33 cellular contexts compared by ENCODE assay signal in the genomic region with DNA sequence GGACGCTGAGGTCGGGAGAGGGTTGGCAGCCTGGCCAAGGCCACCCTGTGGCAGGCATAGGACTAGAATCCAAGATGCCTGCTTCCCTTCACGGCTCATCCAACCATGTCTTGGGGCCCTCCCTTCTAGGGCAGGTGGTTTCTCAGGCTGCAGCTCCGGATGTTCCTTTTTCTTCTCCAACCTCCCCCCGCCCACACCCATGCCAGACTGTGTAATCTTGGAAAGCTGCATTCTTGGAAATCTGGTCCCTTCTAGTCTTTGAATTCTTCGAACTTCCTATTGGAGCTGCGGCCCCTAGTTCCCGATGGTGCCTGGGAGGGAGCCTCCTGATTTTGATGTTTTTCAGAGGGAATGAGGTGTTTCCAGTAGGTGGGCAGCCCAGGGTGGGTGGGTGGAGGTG.
"Had no signal": no experiment of that assay in that cellular context is flagged by ENCODE, and none has a peak within 500 bp of the region (broad histone marks: within the 10 kb centered on the region; RNA-seq: fewer than 3 reads in every experiment).

No MANE protein-coding gene starts in this region.

- H3K4me3 ChIP-seq: ascending aorta, cardiac muscle cell had no signal

- H3K9me3 Mint-ChIP-seq: activated B cell treated with CpG ODN at 0.5 μM for 24 hours; activated CD4-positive, alpha-beta memory T cell treated with anti-CD3 and anti-CD28 coated beads for 36 hours; activated CD4-positive, alpha-beta T cell treated with anti-CD3 and anti-CD28 coated beads, Interleukin-2, amount 10 ng/mL, durations not matched to agents 24 days and 14 days; activated CD8-positive, alpha-beta T cell treated with anti-CD3 and anti-CD28 coated beads for 36 hours; activated naive CD4-positive, alpha-beta T cell treated with anti-CD3 and anti-CD28 coated beads for 36 hours; activated naive CD4-positive, alpha-beta T cell treated with anti-CD3 and anti-CD28 coated beads, Interleukin-2, amount 50 U/mL, for 24 hours; activated naive CD8-positive, alpha-beta T cell treated with anti-CD3 and anti-CD28 coated beads, Interleukin-2, amount 10 ng/mL, durations not matched to agents 7 days and 5 days; activated naive CD8-positive, alpha-beta T cell treated with anti-CD3 and anti-CD28 coated beads, Interleukin-2, amount 50 U/mL, for 24 hours; activated T-cell treated with anti-CD3 and anti-CD28 coated beads, Interleukin-2, amount 50 U/mL, for 4 hours; activated T-cell treated with anti-CD3 and anti-CD28 coated beads, Interleukin-2, amount 50 U/mL, for 72 hours; activated T-helper 1 cell treated with anti-CD3 and anti-CD28 coated beads, Interleukin-12 subunit alpha, Interleukin-12 subunit beta, Interleukin-2, Interleukin-4 antibody, amounts not matched to agents 30 ng/mL and 10 ng/mL and 1 ng/mL, durations not matched to agents 14 hours and 24 hours and 36 hours; activated T-helper 17 cell treated with anti-CD3 and anti-CD28 coated beads, Interleukin-2, amount 50 U/mL, for 72 hours; central memory CD8-positive, alpha-beta T cell; T-helper 1 cell treated with Interleukin-12 subunit alpha and Interleukin-12 subunit beta and Interleukin-4 antibody, amounts not matched to agents 30 μg/mL and 1 μg/mL, for 36 hours; T-helper 2 cell treated with Interferon-gamma antibody and Interleukin-4, amounts not matched to agents 5 μg/mL and 100 μg/mL, for 36 hours had no signal

- H3K9me3 ChIP-seq: ascending aorta had no signal

- DNase-seq: activated B cell treated with CpG ODN at 0.5 μM for 24 hours; activated CD4-positive, alpha-beta memory T cell treated with anti-CD3 and anti-CD28 coated beads for 36 hours; activated CD4-positive, alpha-beta T cell treated with anti-CD3 and anti-CD28 coated beads for 4 hours; activated CD4-positive, alpha-beta T cell treated with anti-CD3 and anti-CD28 coated beads, Interleukin-2, amount 10 ng/mL, durations not matched to agents 24 days and 14 days; activated CD4-positive, alpha-beta T cell treated with anti-CD3 and anti-CD28 coated beads, Interleukin-2, amount 50 U/mL, for 1 hour; activated CD4-positive, alpha-beta T cell treated with anti-CD3 and anti-CD28 coated beads, Interleukin-2, amount 50 U/mL, for 4 hours; activated CD4-positive, CD25-positive, alpha-beta regulatory T cell treated with anti-CD3 and anti-CD28 coated beads, Interleukin-2, amount 50 U/mL, for 72 hours; activated CD8-positive, alpha-beta memory T cell treated with anti-CD3 and anti-CD28 coated beads, Interleukin-2, amount 50 U/mL, for 4 hours; activated CD8-positive, alpha-beta T cell treated with anti-CD3 and anti-CD28 coated beads for 36 hours; activated effector memory CD4-positive, alpha-beta T cell treated with anti-CD3 and anti-CD28 coated beads, Interleukin-2, amount 50 U/mL, for 16 hours; activated gamma-delta T cell treated with Interleukin-2 at 50 U/mL for 16 hours; activated naive CD4-positive, alpha-beta T cell; activated naive CD4-positive, alpha-beta T cell treated with anti-CD3 and anti-CD28 coated beads for 36 hours; activated naive CD8-positive, alpha-beta T cell treated with anti-CD3 and anti-CD28 coated beads, Interleukin-2, amount 10 ng/mL, durations not matched to agents 7 days and 5 days; activated naive CD8-positive, alpha-beta T cell treated with anti-CD3 and anti-CD28 coated beads, Interleukin-2, amount 50 U/mL, for 24 hours; activated T-cell treated with anti-CD3 and anti-CD28 coated beads for 4 hours; activated T-cell treated with anti-CD3 and anti-CD28 coated beads, Interleukin-2, amount 50 U/mL, for 1 hour; activated T-cell treated with anti-CD3 and anti-CD28 coated beads, Interleukin-2, amount 50 U/mL, for 4 hours; activated T-cell treated with anti-CD3 and anti-CD28 coated beads, Interleukin-2, amount 50 U/mL, for 72 hours; cerebellar nuclear complex; T-helper 2 cell; T-helper 9 cell had no signal

- H3K4me3 Mint-ChIP-seq: activated B cell treated with CpG ODN at 0.5 μM for 24 hours; activated CD4-positive, alpha-beta memory T cell treated with anti-CD3 and anti-CD28 coated beads for 36 hours; activated CD4-positive, alpha-beta T cell treated with anti-CD3 and anti-CD28 coated beads, Interleukin-2, amount 10 ng/mL, durations not matched to agents 24 days and 14 days; activated CD8-positive, alpha-beta T cell treated with anti-CD3 and anti-CD28 coated beads for 36 hours; activated naive CD4-positive, alpha-beta T cell treated with anti-CD3 and anti-CD28 coated beads for 36 hours; activated naive CD4-positive, alpha-beta T cell treated with anti-CD3 and anti-CD28 coated beads, Interleukin-2, amount 50 U/mL, for 24 hours; activated naive CD8-positive, alpha-beta T cell; activated naive CD8-positive, alpha-beta T cell treated with anti-CD3 and anti-CD28 coated beads, Interleukin-2, amount 10 ng/mL, durations not matched to agents 7 days and 5 days; activated naive CD8-positive, alpha-beta T cell treated with anti-CD3 and anti-CD28 coated beads, Interleukin-2, amount 50 U/mL, for 24 hours; activated T-cell treated with anti-CD3 and anti-CD28 coated beads, Interleukin-2, amount 50 U/mL, for 4 hours; activated T-cell treated with anti-CD3 and anti-CD28 coated beads, Interleukin-2, amount 50 U/mL, for 72 hours; activated T-helper 1 cell treated with anti-CD3 and anti-CD28 coated beads, Interleukin-12 subunit alpha, Interleukin-12 subunit beta, Interleukin-2, Interleukin-4 antibody, amounts not matched to agents 30 ng/mL and 10 ng/mL and 1 ng/mL, durations not matched to agents 14 hours and 24 hours and 36 hours; activated T-helper 17 cell treated with anti-CD3 and anti-CD28 coated beads, Interleukin-2, amount 50 U/mL, for 72 hours; central memory CD8-positive, alpha-beta T cell; T-helper 1 cell treated with Interleukin-12 subunit alpha and Interleukin-12 subunit beta and Interleukin-4 antibody, amounts not matched to agents 30 μg/mL and 1 μg/mL, for 36 hours; T-helper 2 cell treated with Interferon-gamma antibody and Interleukin-4, amounts not matched to agents 5 μg/mL and 100 μg/mL, for 36 hours had no signal

- H3K4me1 ChIP-seq: ascending aorta had no signal

- H3K36me3 Mint-ChIP-seq: activated CD4-positive, alpha-beta memory T cell treated with anti-CD3 and anti-CD28 coated beads for 36 hours; activated naive CD4-positive, alpha-beta T cell treated with anti-CD3 and anti-CD28 coated beads, Interleukin-2, amount 50 U/mL, for 24 hours; activated naive CD8-positive, alpha-beta T cell; activated naive CD8-positive, alpha-beta T cell treated with anti-CD3 and anti-CD28 coated beads, Interleukin-2, amount 10 ng/mL, durations not matched to agents 7 days and 5 days; brain had no signal

- H3K27ac ChIP-seq: ascending aorta, cardiac muscle cell, VCaP had no signal

- H3K27ac Mint-ChIP-seq: activated B cell treated with CpG ODN at 0.5 μM for 24 hours; activated CD4-positive, alpha-beta memory T cell treated with anti-CD3 and anti-CD28 coated beads for 36 hours; activated CD4-positive, alpha-beta T cell treated with anti-CD3 and anti-CD28 coated beads, Interleukin-2, amount 10 ng/mL, durations not matched to agents 24 days and 14 days; activated CD8-positive, alpha-beta T cell treated with anti-CD3 and anti-CD28 coated beads for 36 hours; activated naive CD4-positive, alpha-beta T cell treated with anti-CD3 and anti-CD28 coated beads for 36 hours; activated naive CD4-positive, alpha-beta T cell treated with anti-CD3 and anti-CD28 coated beads, Interleukin-2, amount 50 U/mL, for 24 hours; activated naive CD8-positive, alpha-beta T cell; activated naive CD8-positive, alpha-beta T cell treated with anti-CD3 and anti-CD28 coated beads, Interleukin-2, amount 10 ng/mL, durations not matched to agents 7 days and 5 days; activated naive CD8-positive, alpha-beta T cell treated with anti-CD3 and anti-CD28 coated beads, Interleukin-2, amount 50 U/mL, for 24 hours; activated T-cell treated with anti-CD3 and anti-CD28 coated beads, Interleukin-2, amount 50 U/mL, for 72 hours; activated T-helper 1 cell treated with anti-CD3 and anti-CD28 coated beads, Interleukin-12 subunit alpha, Interleukin-12 subunit beta, Interleukin-2, Interleukin-4 antibody, amounts not matched to agents 30 ng/mL and 10 ng/mL and 1 ng/mL, durations not matched to agents 14 hours and 24 hours and 36 hours; activated T-helper 17 cell treated with anti-CD3 and anti-CD28 coated beads, Interleukin-2, amount 50 U/mL, for 72 hours; T-helper 1 cell treated with Interleukin-12 subunit alpha and Interleukin-12 subunit beta and Interleukin-4 antibody, amounts not matched to agents 30 μg/mL and 1 μg/mL, for 36 hours; T-helper 2 cell treated with Interferon-gamma antibody and Interleukin-4, amounts not matched to agents 5 μg/mL and 100 μg/mL, for 36 hours had no signal

- H3K27me3 ChIP-seq: ascending aorta had no signal

- H3K27me3 Mint-ChIP-seq: activated naive CD8-positive, alpha-beta T cell had no signal

- H3K36me3 ChIP-seq: ascending aorta, cardiac muscle cell had no signal

- ATAC-seq: activated CD8-positive, alpha-beta T cell treated with anti-CD3 and anti-CD28 coated beads for 36 hours; activated naive CD8-positive, alpha-beta T cell treated with anti-CD3 and anti-CD28 coated beads, Interleukin-2, amount 50 U/mL, for 24 hours; activated T-cell treated with anti-CD3 and anti-CD28 coated beads, Interleukin-2, amount 50 U/mL, for 72 hours; activated T-helper 17 cell treated with anti-CD3 and anti-CD28 coated beads, Interleukin-2, amount 50 U/mL, for 72 hours had no signal
